In genomic region chr2:166516712-166517303, GRCh38 we compare ENCODE assay signal across 8 cellular contexts. TPM values are rescaled to one million over a fixed set of nuclear protein-coding genes. Genes with fewer than 3 reads are reported as not detected.
DNase-seq lines count a peak whose midpoint lies in the region; ATAC-seq and TF ChIP-seq lines count a peak whose summit lies in the region.

No MANE protein-coding gene starts in this region.

- 8% methylated on average over 2 of the region's 2 CpGs; no CpG with 5 or more reads in 1 of the 2 experiments for WGBS in endodermal cell (ENCODE audit: insufficient coverage in 1 of 2, insufficient read length in 1 of 2), 2 experiments

- H3K9me3 Mint-ChIP-seq in endodermal cell (no peaks in the 10 kb centered on the region), osteocyte (ENCODE audit: unreplicated experiment) (no peaks in the 10 kb centered on the region)

- TF ChIP-seq CTCF in GM12872 (IDR thresholded peaks at IDR 0.05; ENCODE audit: insufficient read depth, low read depth, low read length) (peak; percentile 46; the same call in 2 of the 3 replicates), endodermal cell (conservative IDR thresholded peaks at IDR 0.05) (peak; percentile 86), osteocyte (IDR thresholded peaks at IDR 0.05) (peak; percentile 78)

- peaks cover 5% of the 10 kb centered on the region for H3K4me1 Mint-ChIP-seq in endodermal cell
- no peaks in the 10 kb centered on the region for H3K4me1 Mint-ChIP-seq in osteocyte (ENCODE audit: unreplicated experiment)

- H3K9ac ChIP-seq in endodermal cell (ENCODE audit: extremely low read depth, low read length, poor library complexity, severe bottlenecking), result no peak overlapping the region

- H3K27ac Mint-ChIP-seq in endodermal cell, result no peak overlapping the region
- H3K27ac Mint-ChIP-seq in osteocyte (ENCODE audit: unreplicated experiment), result no peak overlapping the region

- H3K27me3 ChIP-seq in endodermal cell (ENCODE audit: control insufficient read depth, insufficient read depth, low read length, poor library complexity, severe bottlenecking), result no peaks in the 10 kb centered on the region

- no peaks in the 10 kb centered on the region for H3K36me3 ChIP-seq in endodermal cell (ENCODE audit: control insufficient read depth, insufficient read depth, low read length)

- DNase-seq in A172 (ENCODE audit: low spot score) (peak; percentile 52), NCI-H748 (lab: John Stamatoyannopoulos, UW; ENCODE audit: unreplicated experiment) (peak; percentile 56), endodermal cell (peak; percentile 68), osteocyte (ENCODE audit: extremely low spot score, unreplicated experiment) (no peak)
- no peak for DNase-seq in stimulated activated naive CD8-positive, alpha-beta T cell treated with anti-CD3 and anti-CD28 coated beads, Interleukin-15, Interleukin-2, amounts not matched to agents 100 U/mL and 50 U/mL, for 24 hours

- H3K9me3 ChIP-seq in endodermal cell (ENCODE audit: control insufficient read depth, low read length), result no peaks in the 10 kb centered on the region

- H3K36me3 Mint-ChIP-seq in endodermal cell (ENCODE audit: low read depth) (no peaks in the 10 kb centered on the region), osteocyte (ENCODE audit: unreplicated experiment) (no peaks in the 10 kb centered on the region)

- H3K27me3 Mint-ChIP-seq in endodermal cell (ENCODE audit: insufficient read depth), result no peaks in the 10 kb centered on the region
- no peaks in the 10 kb centered on the region for H3K27me3 Mint-ChIP-seq in osteocyte (ENCODE audit: unreplicated experiment)

- no peak overlapping the region for H3K27ac ChIP-seq in endodermal cell (ENCODE audit: low read depth, low read length)

- H3K4me3 ChIP-seq in endodermal cell (ENCODE audit: low read length), result no peak overlapping the region

- no peak for ATAC-seq in stimulated activated naive CD8-positive, alpha-beta T cell treated with anti-CD3 and anti-CD28 coated beads, Interleukin-15, Interleukin-2, amounts not matched to agents 100 U/mL and 50 U/mL, for 24 hours
- ATAC-seq in GM21447 (IDR thresholded peaks at IDR 0.05; ENCODE audit: unreplicated experiment), result no peak
- ATAC-seq in HG02852 (IDR thresholded peaks at IDR 0.05; ENCODE audit: unreplicated experiment), result no peak

- H3K4me1 ChIP-seq in endodermal cell (ENCODE audit: control insufficient read depth, insufficient read depth, low read length), result no peaks in the 10 kb centered on the region

- no peak overlapping the region for H3K4me3 Mint-ChIP-seq in endodermal cell
- H3K4me3 Mint-ChIP-seq in osteocyte (ENCODE audit: unreplicated experiment), result no peak overlapping the region

RNA-seq across cellular contexts. Expression of gene SCN7A, which starts 22.8 kb away (rescaled TPM):
- total RNA-seq in A172 (2014; rRNA removed; shearing (Covaris generic)), result 0.02 TPM in 1 of 2 replicates, not detected in the other
- total RNA-seq in endodermal cell (under 1 TPM; 0.18 to 0.29 TPM), osteocyte (0.11 TPM in 1 of 2 replicates, not detected in the other)
- 0.61 TPM for polyA plus RNA-seq in endodermal cell (2013, experiment 1 of 2)
- 0.25 TPM for polyA plus RNA-seq in endodermal cell (2013, experiment 2 of 2)

Comparison
In these comparisons a context has a peak if more than half of its experiments do, and no peak if none do; other contexts are left out.
1. DNase-seq: peak in A172 (single experiment), NCI-H748 (single experiment) and endodermal cell (single experiment); none in osteocyte (single experiment) and stimulated activated naive CD8-positive, alpha-beta T cell treated with anti-CD3 and anti-CD28 coated beads, Interleukin-15, Interleukin-2, amounts not matched to agents 100 U/mL and 50 U/mL, for 24 hours (single experiment).
2. Peak in every context shown above with its lines, with median percentiles within 50 percentile points of each other: CTCF ChIP-seq.